Comparison of ENCODE assay signal across 19 cellular contexts in the genomic region with DNA sequence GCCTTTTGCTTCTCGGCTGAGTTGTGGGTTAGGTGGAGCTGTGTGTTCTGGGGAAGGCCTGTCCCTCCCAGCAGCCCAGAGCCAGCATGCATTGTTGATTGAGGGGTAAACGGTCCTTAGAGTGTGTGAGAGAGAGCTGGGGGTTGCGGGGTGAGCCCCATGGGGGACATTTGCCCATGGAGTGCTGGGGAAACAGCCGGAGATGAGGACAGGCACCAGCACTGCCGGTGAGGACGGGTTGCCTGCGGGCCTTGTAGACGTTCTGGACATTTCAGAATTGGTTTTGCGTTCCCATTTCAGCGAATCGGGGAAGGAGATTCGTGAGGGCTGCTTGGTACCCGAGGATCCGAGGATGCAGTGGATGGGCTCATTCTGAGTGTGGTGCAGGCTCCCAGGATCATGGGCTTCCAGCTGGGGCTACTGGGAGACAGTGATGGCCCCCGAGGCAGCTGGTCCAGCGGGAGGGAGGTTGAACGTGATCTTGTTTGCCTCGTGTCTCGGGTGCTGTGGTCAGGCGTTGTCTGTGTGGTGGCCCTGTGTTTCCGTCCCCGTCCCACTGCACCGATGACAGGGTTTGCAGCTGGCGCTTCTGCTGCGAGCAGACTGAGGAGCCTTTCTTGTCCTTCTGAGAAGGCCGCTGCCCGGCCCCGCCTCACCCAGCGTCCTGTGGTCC.
A peak's percentile ranks its signal among the peaks of the same experiment; 100 is the strongest.
DNase-seq lines count a peak whose midpoint lies in the region; ATAC-seq and TF ChIP-seq lines count a peak whose summit lies in the region.
"Had no signal": no experiment of that assay in that cellular context is flagged by ENCODE, and none has a peak within 500 bp of the region (broad histone marks: within the 10 kb centered on the region; RNA-seq: fewer than 3 reads in every experiment).

No MANE protein-coding gene starts in this region.

- H3K27ac ChIP-seq in angular gyrus (ENCODE audit: low read depth, low read length), result peak overlapping the region; percentile 38
- H3K27ac ChIP-seq: esophagus squamous epithelium had no signal

- peak; percentile 32 for DNase-seq in GM10266 (ENCODE audit: extremely low spot score)
- DNase-seq in hippocampal formation (lab: John Stamatoyannopoulos, UW), result peak; percentile 24 to 39
- DNase-seq in putamen (ENCODE audit: low spot score), result peak; percentile 24
- DNase-seq in DMS 273 (lab: John Stamatoyannopoulos, UW; ENCODE audit: unreplicated experiment), result no peak
- DNase-seq in KG1 (lab: John Stamatoyannopoulos, UW), result no peak
- DNase-seq: activated B cell treated with CpG ODN at 0.5 μM for 24 hours; activated CD4-positive, alpha-beta memory T cell treated with anti-CD3 and anti-CD28 coated beads, Interleukin-2, amount 10 ng/mL, durations not matched to agents 7 days and 5 days; activated naive CD4-positive, alpha-beta T cell treated with anti-CD3 and anti-CD28 coated beads for 36 hours; activated T-cell treated with anti-CD3 and anti-CD28 coated beads for 4 hours; aorta; CD4-positive, alpha-beta T cell; effector memory CD8-positive, alpha-beta T cell; esophagus squamous epithelium; mucosa of descending colon; stimulated activated CD8-positive, alpha-beta memory T cell treated with anti-CD3 and anti-CD28 coated beads, Interleukin-4, amount 100 ng/mL, for 48 hours had no signal

- ATAC-seq in GM18519 (IDR thresholded peaks at IDR 0.05; ENCODE audit: low FRiP score, unreplicated experiment), result no peak
- no peak for ATAC-seq in HG02840 (IDR thresholded peaks at IDR 0.05; ENCODE audit: low FRiP score, unreplicated experiment)
- ATAC-seq: effector memory CD8-positive, alpha-beta T cell; left lobe of liver; mucosa of descending colon had no signal

- TF ChIP-seq CTCF in GM10266 (IDR thresholded peaks at IDR 0.05; ENCODE audit: control insufficient read depth, insufficient read depth, low read depth, missing control alignments), result no peak

Comparison
In these comparisons a context has a peak if more than half of its experiments do, and no peak if none do; other contexts are left out.
1. DNase-seq: peak in GM10266 (single experiment), hippocampal formation (2 of 2) and putamen (single experiment); none in DMS 273 (single experiment) and KG1 (single experiment).